ENCODE assay signal across 9 cellular contexts in the genomic region with DNA sequence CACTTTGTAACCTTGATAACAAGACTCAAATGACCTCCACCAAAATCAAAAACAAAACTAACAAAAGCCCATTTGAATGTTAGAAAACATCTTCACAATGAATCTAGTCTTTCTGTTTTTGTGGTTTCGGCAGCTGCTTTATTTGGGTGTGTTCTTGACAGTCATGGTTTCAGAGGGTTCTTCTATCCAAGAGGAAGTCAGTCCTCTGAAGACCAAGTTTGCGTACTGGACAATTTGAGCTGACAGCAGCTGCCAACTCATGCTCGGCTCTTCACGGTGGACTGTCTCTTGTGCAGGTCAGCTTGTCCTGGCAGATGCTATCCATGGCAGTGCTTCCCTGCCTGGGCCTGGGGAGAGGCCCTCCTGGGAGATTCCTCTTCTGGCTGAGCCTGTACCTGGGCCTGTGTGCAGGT.
DNase-seq lines count a peak whose midpoint lies in the region; ATAC-seq, FAIRE-seq and TF ChIP-seq lines count a peak whose summit lies in the region.
"Had no signal": no experiment of that assay in that cellular context is flagged by ENCODE, and none has a peak within 500 bp of the region (broad histone marks: within the 10 kb centered on the region; RNA-seq: fewer than 3 reads in every experiment).

No MANE protein-coding gene starts in this region.

- intact Hi-C loops in dorsolateral prefrontal cortex (cut with DNase I), result loop anchor here (10.0 kb wide), 2 partner anchors 220 to 1280 kb away; partner anchors contain the start of gene B3GNT2 (in 1 of the 2)

- no peak for FAIRE-seq in frontal cortex (lab: Jason Lieb, UNC)

- no peak for TF ChIP-seq CTCF in dorsolateral prefrontal cortex (IDR thresholded peaks at IDR 0.05 in 54 of 56, conservative IDR thresholded peaks at IDR 0.05 in 2 of 56; ENCODE audit: low read depth in 1 of 56, partially characterized antibody in 56 of 56)
- no peak for TF ChIP-seq CTCF in foreskin keratinocyte (conservative IDR thresholded peaks at IDR 0.05)

- in situ Hi-C loops in G401 (cut with HindIII; ENCODE audit: low sequenced_read_pairs), result no loop called here

- ATAC-seq in GM19438 (IDR thresholded peaks at IDR 0.05; ENCODE audit: low read depth, unreplicated experiment) (peak; percentile 91), HG03159 (IDR thresholded peaks at IDR 0.05; ENCODE audit: unreplicated experiment) (peak; percentile 72), foreskin keratinocyte (no peak)

- H3K4me3 ChIP-seq in dorsolateral prefrontal cortex, result peak overlapping the region in 24 of 59 donors; percentile 0 to 51 (median 20)

- H3K27ac ChIP-seq in dorsolateral prefrontal cortex, result peak overlapping the region in 58 of 59 donors; percentile 1 to 96 (median 80)
- no peak overlapping the region for H3K27ac ChIP-seq in foreskin keratinocyte

- H3K4me1 ChIP-seq in foreskin keratinocyte, result peaks cover 4% of the 10 kb centered on the region

- H3K27me3 ChIP-seq in dorsolateral prefrontal cortex, result no peaks in the 10 kb centered on the region
- no peaks in the 10 kb centered on the region for H3K27me3 ChIP-seq in foreskin keratinocyte

- DNase-seq in G401 (ENCODE audit: low spot score) (peak; percentile 32), dorsolateral prefrontal cortex (no peak), frontal cortex (ENCODE audit: low spot score in 2 of 2) (no peak), NCI-H510A treated with DMSO at 0.1 percent for 48 hours (lab: John Stamatoyannopoulos, UW) (no peak), foreskin keratinocyte (no peak)
- no peak for DNase-seq in stimulated activated CD4-positive, alpha-beta T cell treated with anti-CD3 and anti-CD28 coated beads, Interleukin-12 subunit alpha, Interleukin-12 subunit beta, amount 100 ng/mL, for 4 hours
- DNase-seq: NCI-H526 had no signal
